ENCODE assay signal across 8 cellular contexts in the genomic region with DNA sequence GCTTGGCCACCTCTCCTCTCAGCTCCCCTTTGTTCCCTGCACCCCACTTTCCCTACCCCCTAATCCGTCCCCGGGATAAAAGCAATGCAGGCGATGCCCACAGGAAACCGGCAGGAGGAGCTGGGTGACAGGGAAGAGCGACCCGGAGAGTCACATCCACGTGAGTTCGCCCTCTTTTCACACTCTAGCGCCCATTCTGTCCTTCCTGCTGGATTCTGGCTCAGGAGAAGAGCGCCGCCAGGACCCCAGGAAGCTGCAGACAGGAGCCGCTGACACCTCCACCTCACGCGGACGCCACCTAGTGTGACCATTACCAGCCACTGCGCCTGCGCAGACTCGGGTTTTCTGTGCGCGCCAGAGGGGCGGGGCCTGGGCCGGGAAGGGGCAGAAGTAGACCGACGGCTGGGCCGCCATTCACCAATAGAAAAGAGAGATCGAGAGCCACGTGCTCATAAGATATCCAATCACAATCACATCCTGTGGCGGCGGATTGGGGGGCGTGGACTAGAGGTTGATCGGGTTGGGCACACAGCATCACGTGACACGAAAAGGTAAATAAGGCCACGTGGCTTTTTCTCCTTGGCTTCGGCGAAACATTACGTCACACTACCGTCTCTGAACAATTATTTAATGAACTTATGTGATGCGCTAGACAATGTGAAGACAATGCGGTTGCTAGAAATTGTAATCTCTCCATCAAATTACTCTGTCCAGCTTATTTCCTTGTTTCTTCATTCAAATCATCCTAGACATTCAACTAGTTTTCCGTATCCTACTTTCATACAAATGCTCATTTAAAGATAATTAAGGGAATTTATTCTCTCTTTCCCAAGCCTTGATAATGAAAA. TPM values are rescaled to one million over a fixed set of nuclear protein-coding genes. Genes with fewer than 3 reads are reported as not detected.
DNase-seq lines count a peak whose midpoint lies in the region; ATAC-seq and TF ChIP-seq lines count a peak whose summit lies in the region.

No MANE protein-coding gene starts in this region.

- peaks cover 12% of the 10 kb centered on the region for H3K4me1 Mint-ChIP-seq in activated T-helper 17 cell treated with anti-CD3 and anti-CD28 coated beads, Interleukin-2, amount 50 U/mL, for 72 hours
- peaks cover 5 to 15% (median 13%) of the 10 kb centered on the region in 4 donors for H3K4me1 Mint-ChIP-seq in naive thymus-derived CD8-positive, alpha-beta T cell

- no peaks in the 10 kb centered on the region for H3K36me3 ChIP-seq in GM23248 (ENCODE audit: low read depth)

- in situ Hi-C loops in GM23248 (cut with MboI): no loop called here

- no peaks in the 10 kb centered on the region for H3F3A ChIP-seq in GM23248 (ENCODE audit: insufficient read depth)

- peak overlapping the region; percentile 84 for H3K4me2 ChIP-seq in GM23248 (ENCODE audit: unreplicated experiment)

- H2AFZ ChIP-seq in GM23248: peak overlapping the region; percentile 69

- peaks cover 4% of the 10 kb centered on the region for H3K4me1 ChIP-seq in GM23248 (ENCODE audit: insufficient read depth)

- no peaks in the 10 kb centered on the region for H3K9me3 Mint-ChIP-seq in activated T-helper 17 cell treated with anti-CD3 and anti-CD28 coated beads, Interleukin-2, amount 50 U/mL, for 72 hours
- H3K9me3 Mint-ChIP-seq in naive thymus-derived CD8-positive, alpha-beta T cell: peaks cover 0 to 3% (median 0%) of the 10 kb centered on the region in 9 donors

- DNase-seq in EH (ENCODE audit: low read depth): peak; percentile 100
- DNase-seq in GM23248: peak; percentile 100
- DNase-seq in Kasumi-1 (lab: John Stamatoyannopoulos, UW): peak; percentile 99
- DNase-seq in RKO (ENCODE audit: low spot score): peak; percentile 100
- DNase-seq in fibroblast of mammary gland (ENCODE audit: low read depth): peak; percentile 99
- DNase-seq in naive thymus-derived CD8-positive, alpha-beta T cell: peak; percentile 99 to 100 (median 100)
- peak; percentile 98 to 100 (median 100) for DNase-seq in stimulated activated naive CD4-positive, alpha-beta T cell (lab: John Stamatoyannopoulos, UW)

- POLR2A ChIA-PET in naive thymus-derived CD8-positive, alpha-beta T cell (lab: Charles Lee): interaction anchor here (0.6 to 3.6 kb wide), 11 partner anchors 9 to 1464 kb away, joined by 3 to 46 read pairs (median 4); a partner anchor contains a TSS

- peak overlapping the region; percentile 93 for H3K27ac Mint-ChIP-seq in activated T-helper 17 cell treated with anti-CD3 and anti-CD28 coated beads, Interleukin-2, amount 50 U/mL, for 72 hours
- H3K27ac Mint-ChIP-seq in naive thymus-derived CD8-positive, alpha-beta T cell: peak overlapping the region; percentile 90 to 98 (median 97)

- peak overlapping the region; percentile 89 for H3K4me3 Mint-ChIP-seq in activated T-helper 17 cell treated with anti-CD3 and anti-CD28 coated beads, Interleukin-2, amount 50 U/mL, for 72 hours
- peak overlapping the region; percentile 86 to 95 (median 92) for H3K4me3 Mint-ChIP-seq in naive thymus-derived CD8-positive, alpha-beta T cell

- peak overlapping the region; percentile 70 for H3K4me3 ChIP-seq in GM23248
- peak overlapping the region; percentile 66 for H3K4me3 ChIP-seq in fibroblast of mammary gland (ENCODE audit: control insufficient read depth, low read depth, low read length)

- TF ChIP-seq CTCF in fibroblast of mammary gland (conservative IDR thresholded peaks at IDR 0.05; ENCODE audit: control insufficient read depth, insufficient read depth, low read depth, low read length): peak; percentile 62

- H4K20me1 ChIP-seq in GM23248 (ENCODE audit: insufficient read depth): no peaks in the 10 kb centered on the region

- peak; percentile 100 for ATAC-seq in activated T-helper 17 cell treated with anti-CD3 and anti-CD28 coated beads, Interleukin-2, amount 50 U/mL, for 72 hours (replicated peaks)
- ATAC-seq in naive thymus-derived CD8-positive, alpha-beta T cell: peak; percentile 99

- H3K9me3 ChIP-seq in GM23248 (ENCODE audit: low read depth): no peaks in the 10 kb centered on the region

- no peaks in the 10 kb centered on the region for H3K9me2 ChIP-seq in GM23248 (ENCODE audit: insufficient read depth)

- no peaks in the 10 kb centered on the region for H3K27me3 Mint-ChIP-seq in activated T-helper 17 cell treated with anti-CD3 and anti-CD28 coated beads, Interleukin-2, amount 50 U/mL, for 72 hours
- no peaks in the 10 kb centered on the region for H3K27me3 Mint-ChIP-seq in naive thymus-derived CD8-positive, alpha-beta T cell

- WGBS in GM23248 (ENCODE audit: low coverage in 1 of 2, low lambda C conversion rate in 2 of 2, missing lambda C conversion rate in 2 of 2), 2 experiments: 1 to 2% methylated on average over 38 to 41 of the region's 41 CpGs

- H3K36me3 Mint-ChIP-seq in activated T-helper 17 cell treated with anti-CD3 and anti-CD28 coated beads, Interleukin-2, amount 50 U/mL, for 72 hours (ENCODE audit: low read depth): no peaks in the 10 kb centered on the region
- H3K36me3 Mint-ChIP-seq in naive thymus-derived CD8-positive, alpha-beta T cell: no peaks in the 10 kb centered on the region

- no peaks in the 10 kb centered on the region for H3K27me3 ChIP-seq in GM23248 (replicated peaks; ENCODE audit: insufficient read depth)

- H3K27ac ChIP-seq in GM23248: peak overlapping the region; percentile 66

- H3K79me2 ChIP-seq in GM23248 (ENCODE audit: insufficient read depth): no peaks in the 10 kb centered on the region

- H3K9ac ChIP-seq in GM23248: peak overlapping the region; percentile 79

RNA-seq across cellular contexts. Expression of a gene that starts 10.1 kb away (rescaled TPM):
- not detected in 2 replicates for total RNA-seq in GM23248 (2014; rRNA removed; shearing (Covaris generic))
- not detected in 2 replicates for polyA plus RNA-seq in GM23248 (2016; fragmentation: Nextera tagmentation; extraction: Ambion mirVana)
- total RNA-seq in activated T-helper 17 cell treated with anti-CD3 and anti-CD28 coated beads, Interleukin-2, amount 50 U/mL, for 72 hours: not detected
- not detected for total RNA-seq in naive thymus-derived CD8-positive, alpha-beta T cell
- under 1 TPM; 0.40 to 0.77 (median 0.75) TPM for polyA plus RNA-seq in naive thymus-derived CD8-positive, alpha-beta T cell

RNA-seq across cellular contexts. Expression of a gene that starts 15.4 kb away (rescaled TPM):
- total RNA-seq in GM23248 (2014; rRNA removed; shearing (Covaris generic)): not detected in 2 replicates
- 1.4 TPM in 2 replicates for polyA plus RNA-seq in GM23248 (2016; fragmentation: Nextera tagmentation; extraction: Ambion mirVana)
- 1 to 10 TPM; 3.1 to 4.1 TPM for total RNA-seq in activated T-helper 17 cell treated with anti-CD3 and anti-CD28 coated beads, Interleukin-2, amount 50 U/mL, for 72 hours
- 1 to 10 TPM; 2.4 to 4.1 TPM for total RNA-seq in naive thymus-derived CD8-positive, alpha-beta T cell
- polyA plus RNA-seq in naive thymus-derived CD8-positive, alpha-beta T cell: 1 to 10 TPM; 1.9 to 3.2 (median 2.2) TPM

RNA-seq across cellular contexts. Expression of a gene that starts 24.4 kb away (rescaled TPM):
- total RNA-seq in GM23248 (2014; rRNA removed; shearing (Covaris generic)): not detected in 2 replicates
- polyA plus RNA-seq in GM23248 (2016; fragmentation: Nextera tagmentation; extraction: Ambion mirVana): 4.1 TPM in 1 of 2 replicates, not detected in the other
- 1,000 to 10,000 TPM; 2,108 to 2,470 TPM for total RNA-seq in activated T-helper 17 cell treated with anti-CD3 and anti-CD28 coated beads, Interleukin-2, amount 50 U/mL, for 72 hours
- total RNA-seq in naive thymus-derived CD8-positive, alpha-beta T cell: 100 to 1,000 TPM; 519 to 934 TPM
- not detected for polyA plus RNA-seq in naive thymus-derived CD8-positive, alpha-beta T cell

RNA-seq across cellular contexts. Expression of a gene that starts 25.8 kb away (rescaled TPM):
- under 0.01 TPM in 1 of 2 replicates, not detected in the other for total RNA-seq in GM23248 (2014; rRNA removed; shearing (Covaris generic))
- polyA plus RNA-seq in GM23248 (2016; fragmentation: Nextera tagmentation; extraction: Ambion mirVana): 4.0 and 6.9 TPM in 2 replicates
- total RNA-seq in activated T-helper 17 cell treated with anti-CD3 and anti-CD28 coated beads, Interleukin-2, amount 50 U/mL, for 72 hours: 1,000 to 10,000 TPM; 2,951 to 6,256 TPM
- 1,000 to 10,000 TPM; 4,355 to 8,006 TPM for total RNA-seq in naive thymus-derived CD8-positive, alpha-beta T cell
- 10 to 100 TPM in 1 of 3 donors, not detected in 2; 79.6 TPM for polyA plus RNA-seq in naive thymus-derived CD8-positive, alpha-beta T cell

RNA-seq across cellular contexts. Expression of a gene that starts 51.5 kb away (rescaled TPM):
- total RNA-seq in GM23248 (2014; rRNA removed; shearing (Covaris generic)): not detected in 2 replicates
- polyA plus RNA-seq in GM23248 (2016; fragmentation: Nextera tagmentation; extraction: Ambion mirVana): not detected in 2 replicates
- total RNA-seq in activated T-helper 17 cell treated with anti-CD3 and anti-CD28 coated beads, Interleukin-2, amount 50 U/mL, for 72 hours: under 1 TPM in 1 of 2 donors, not detected in 1; 0.24 TPM
- total RNA-seq in naive thymus-derived CD8-positive, alpha-beta T cell: not detected
- not detected for polyA plus RNA-seq in naive thymus-derived CD8-positive, alpha-beta T cell

Comparison
In these comparisons a context has a peak if more than half of its experiments do, and no peak if none do; other contexts are left out.
1. Peak in every context shown above with its lines: DNase-seq, ATAC-seq, H3K4me3 ChIP-seq and H3K27ac ChIP-seq.
2. RNA of a gene that starts 24.4 kb away (total RNA-seq): 2,108 to 2,470 TPM in activated T-helper 17 cell treated with anti-CD3 and anti-CD28 coated beads, Interleukin-2, amount 50 U/mL, for 72 hours and 519 to 934 TPM in naive thymus-derived CD8-positive, alpha-beta T cell; not detected in GM23248; every median in the first group is over 100 times any median in the second.